8 cellular contexts compared by ENCODE assay signal in the genomic region with DNA sequence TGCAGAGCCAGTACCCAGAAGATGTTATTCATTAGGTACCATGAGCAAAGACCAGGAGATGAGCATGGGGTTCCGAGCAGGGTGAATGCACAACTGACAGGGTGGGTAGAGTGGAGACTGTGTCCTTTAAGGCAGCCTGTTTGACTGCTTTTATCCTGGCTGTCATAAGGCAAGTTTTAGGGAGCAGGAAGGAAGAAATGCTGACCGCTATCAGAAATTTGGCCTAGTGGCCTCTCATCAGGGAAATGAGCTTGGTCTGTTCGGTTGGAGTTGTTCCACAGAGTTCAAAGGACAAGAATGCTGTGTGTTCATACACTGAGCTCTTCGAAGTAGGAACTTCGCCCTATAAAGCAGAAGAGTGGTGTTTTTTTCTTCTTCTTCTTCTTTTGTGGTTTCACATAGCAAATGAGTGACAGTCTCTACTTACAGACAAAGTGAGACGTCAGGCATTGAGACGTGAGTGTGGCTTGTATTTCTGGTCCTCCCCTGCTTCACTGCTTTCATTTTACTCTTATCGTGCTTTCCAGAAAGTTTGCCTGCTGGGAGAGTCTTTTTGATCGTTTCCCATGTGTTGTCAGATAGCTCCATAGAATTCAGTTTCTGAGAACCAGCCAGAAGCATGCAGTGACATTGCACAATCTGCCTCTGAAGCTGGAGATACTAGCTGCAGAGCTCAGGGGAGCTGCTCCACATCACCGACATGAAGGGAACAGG. TPM values are rescaled to one million over a fixed set of nuclear protein-coding genes. Genes with fewer than 3 reads are reported as not detected.
DNase-seq lines count a peak whose midpoint lies in the region; ATAC-seq, FAIRE-seq and TF ChIP-seq lines count a peak whose summit lies in the region.

CASS4 (plus strand) TSS at position 502 of the 714 bp plus-strand sequence; CDS start at position 701, 199 bp downstream.

- peak within 1 kb of the TSS; percentile 0 to 42 for H3K9ac ChIP-seq in mucosa of rectum (ENCODE audit: low read depth in 1 of 2, low read length in 2 of 2)

- peak within 1 kb of the TSS; percentile 93 for H3K27ac ChIP-seq in AG04450 (ENCODE audit: low read depth, low read length)
- peak within 1 kb of the TSS; percentile 20 to 72 for H3K27ac ChIP-seq in mucosa of rectum (ENCODE audit: low read depth in 2 of 2, low read length in 2 of 2)

- H3K4me3 ChIP-seq in AG04450 (ENCODE audit: low read depth, low read length) = peak within 1 kb of the TSS; percentile 66
- peak within 1 kb of the TSS; percentile 28 to 68 for H3K4me3 ChIP-seq in mucosa of rectum (ENCODE audit: low read length in 2 of 2)

- no peaks in the 10 kb centered on the region for H3K4me1 ChIP-seq in mucosa of rectum (ENCODE audit: control insufficient read depth in 2 of 2, insufficient read depth in 2 of 2, low read length in 2 of 2)

- no peak for TF ChIP-seq CTCF in AG04450 (IDR thresholded peaks at IDR 0.05; ENCODE audit: low read depth, low read length)

- peak; percentile 63 for DNase-seq in AG04450 (ENCODE audit: low read depth, low spot score)
- DNase-seq in NOMO-1 treated with dmso at 0.1 percent for 144 hours (lab: John Stamatoyannopoulos, UW; ENCODE audit: unreplicated experiment) = peak; percentile 58
- DNase-seq in central memory CD8-positive, alpha-beta T cell (ENCODE audit: low spot score in 2 of 2) = no peak
- no peak for DNase-seq in NCI-H1436 (lab: John Stamatoyannopoulos, UW)
- DNase-seq in GM19239 (ENCODE audit: insufficient read length, low spot score) = no peak
- DNase-seq in NCI-H2227 (lab: John Stamatoyannopoulos, UW; ENCODE audit: unreplicated experiment) = no peak

- ATAC-seq in GM19452 (IDR thresholded peaks at IDR 0.05; ENCODE audit: unreplicated experiment) = peak; percentile 68
- ATAC-seq in central memory CD8-positive, alpha-beta T cell (replicated peaks; ENCODE audit: extremely low read depth, poor library complexity, severe bottlenecking) = peak; percentile 80

- POLR2A ChIA-PET in AG04450 (lab: Yijun Ruan, JAX) = interaction anchor here (0.7 to 2.7 kb wide), 10 partner anchors 11 to 57 kb away, joined by 3 to 42 read pairs (median 6); partner anchors contain the start of genes AURKA and RTF2

- no peak for FAIRE-seq in GM19239 (lab: Jason Lieb, UNC)

- H3K4me3 Mint-ChIP-seq in central memory CD8-positive, alpha-beta T cell = peak within 1 kb of the TSS; percentile 83

- H3K27ac Mint-ChIP-seq in central memory CD8-positive, alpha-beta T cell (ENCODE audit: low read depth) = peak within 1 kb of the TSS; percentile 87

- no peaks in the 10 kb centered on the region for H3K27me3 ChIP-seq in AG04450 (ENCODE audit: control insufficient read depth, insufficient read depth, low read length)
- H3K27me3 ChIP-seq in mucosa of rectum (ENCODE audit: control insufficient read depth in 2 of 2, insufficient read depth in 2 of 2, low read length in 2 of 2) = no peaks in the 10 kb centered on the region

- peaks cover 14% of the 10 kb centered on the region for H3K36me3 Mint-ChIP-seq in central memory CD8-positive, alpha-beta T cell (ENCODE audit: insufficient read depth)

- CTCF ChIA-PET in AG04450 (lab: Charles Lee) = interaction anchor here (1.2 to 1.9 kb wide), 2 partner anchors 10 to 14 kb away, joined by 3 to 7 read pairs; no protein-coding TSS in a partner anchor

- no peaks in the 10 kb centered on the region for H3K27me3 Mint-ChIP-seq in central memory CD8-positive, alpha-beta T cell

- peaks cover 9 to 11% of the 10 kb centered on the region in 2 donors for H3K36me3 ChIP-seq in mucosa of rectum (ENCODE audit: control insufficient read depth in 2 of 2, insufficient read depth in 2 of 2, low read length in 2 of 2)

- no peaks in the 10 kb centered on the region for H3K9me3 Mint-ChIP-seq in central memory CD8-positive, alpha-beta T cell

- H3K4me1 Mint-ChIP-seq in central memory CD8-positive, alpha-beta T cell = peaks cover 24% of the 10 kb centered on the region

- H3K9me3 ChIP-seq in AG04450 (ENCODE audit: control insufficient read depth, insufficient read depth, low read length) (no peaks in the 10 kb centered on the region), mucosa of rectum (ENCODE audit: control insufficient read depth in 2 of 2, low read length in 2 of 2) (no peaks in the 10 kb centered on the region)

RNA-seq across cellular contexts. Expression of gene CASS4, which starts in this region (rescaled TPM):
- polyA plus RNA-seq in AG04450 (2011; rRNA removed) = 36.8 and 41.0 TPM in 2 replicates
- polyA minus RNA-seq in AG04450 (2011; rRNA and poly(A)+ RNA removed) = 56.9 and 69.4 TPM in 2 replicates

Comparison
In these comparisons a context has a peak if more than half of its experiments do, and no peak if none do; other contexts are left out.
1. DNase-seq: peak in AG04450 (single experiment) and NOMO-1 treated with dmso at 0.1 percent for 144 hours (single experiment); none in central memory CD8-positive, alpha-beta T cell (0 of 2), NCI-H1436 (single experiment), GM19239 (single experiment) and NCI-H2227 (single experiment).